Comparison of ENCODE assay signal across 30 cellular contexts in the genomic region with DNA sequence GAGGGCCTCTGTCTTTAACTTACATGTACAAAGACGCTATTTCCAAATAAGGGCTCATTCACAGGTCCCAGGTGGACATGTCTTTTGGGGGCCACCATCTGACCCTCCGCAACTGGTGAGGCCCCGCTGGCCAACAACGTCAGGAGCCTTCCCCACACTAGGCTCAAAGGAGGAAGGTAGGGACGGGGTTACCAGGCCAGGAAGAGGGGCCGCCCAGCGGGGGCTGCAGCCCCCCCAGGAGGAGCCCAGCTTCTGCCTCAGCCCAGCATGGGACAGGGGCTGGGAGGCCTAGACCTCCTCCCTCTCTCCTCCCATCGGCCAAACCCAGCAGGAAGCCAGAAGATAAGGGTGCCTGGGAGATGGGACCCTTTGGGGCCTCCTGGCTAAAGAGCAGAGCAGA.
"Had no signal": no experiment of that assay in that cellular context is flagged by ENCODE, and none has a peak within 500 bp of the region (broad histone marks: within the 10 kb centered on the region; RNA-seq: fewer than 3 reads in every experiment).

No MANE protein-coding gene starts in this region.

- H3K9me3 ChIP-seq: ascending aorta, breast epithelium, esophagus squamous epithelium, gastroesophageal sphincter had no signal

- H3K4me3 Mint-ChIP-seq: activated CD4-positive, alpha-beta memory T cell treated with anti-CD3 and anti-CD28 coated beads for 36 hours; activated CD4-positive, alpha-beta T cell treated with anti-CD3 and anti-CD28 coated beads for 36 hours; activated CD4-positive, alpha-beta T cell treated with anti-CD3 and anti-CD28 coated beads, Interleukin-2, amount 10 ng/mL, durations not matched to agents 24 days and 14 days; activated CD8-positive, alpha-beta memory T cell treated with anti-CD3 and anti-CD28 coated beads, Interleukin-2, amount 10 ng/mL, durations not matched to agents 7 days and 5 days; activated CD8-positive, alpha-beta T cell treated with anti-CD3 and anti-CD28 coated beads, Interleukin-2, amount 10 ng/mL, durations not matched to agents 7 days and 5 days; activated naive CD4-positive, alpha-beta T cell treated with anti-CD3 and anti-CD28 coated beads, Interleukin-2, amount 10 ng/mL, durations not matched to agents 7 days and 5 days; activated naive CD8-positive, alpha-beta T cell treated with anti-CD3 and anti-CD28 coated beads, Interleukin-2, amount 10 ng/mL, durations not matched to agents 7 days and 5 days; activated T-helper 1 cell treated with anti-CD3 and anti-CD28 coated beads, Interleukin-12 subunit alpha, Interleukin-12 subunit beta, Interleukin-2, Interleukin-4 antibody, amounts not matched to agents 30 ng/mL and 10 ng/mL and 1 ng/mL, durations not matched to agents 14 hours and 24 hours and 36 hours; brain; central memory CD8-positive, alpha-beta T cell had no signal

- H3K36me3 ChIP-seq: ascending aorta, breast epithelium, cardiac muscle cell, esophagus squamous epithelium, gastroesophageal sphincter had no signal

- H3K4me3 ChIP-seq: ascending aorta, breast epithelium, cardiac muscle cell, esophagus squamous epithelium, gastroesophageal sphincter had no signal

- H3K4me1 ChIP-seq: ascending aorta, breast epithelium, esophagus squamous epithelium, gastroesophageal sphincter had no signal

- H3K27ac Mint-ChIP-seq: activated CD4-positive, alpha-beta memory T cell treated with anti-CD3 and anti-CD28 coated beads for 36 hours; activated CD4-positive, alpha-beta T cell treated with anti-CD3 and anti-CD28 coated beads for 36 hours; activated CD4-positive, alpha-beta T cell treated with anti-CD3 and anti-CD28 coated beads, Interleukin-2, amount 10 ng/mL, durations not matched to agents 24 days and 14 days; activated CD8-positive, alpha-beta memory T cell treated with anti-CD3 and anti-CD28 coated beads, Interleukin-2, amount 10 ng/mL, durations not matched to agents 7 days and 5 days; activated CD8-positive, alpha-beta T cell treated with anti-CD3 and anti-CD28 coated beads, Interleukin-2, amount 10 ng/mL, durations not matched to agents 7 days and 5 days; activated naive CD4-positive, alpha-beta T cell treated with anti-CD3 and anti-CD28 coated beads, Interleukin-2, amount 10 ng/mL, durations not matched to agents 7 days and 5 days; activated naive CD4-positive, alpha-beta T cell treated with anti-CD3 and anti-CD28 coated beads, Interleukin-2, amount 50 U/mL, for 72 hours; activated naive CD8-positive, alpha-beta T cell treated with anti-CD3 and anti-CD28 coated beads, Interleukin-2, amount 10 ng/mL, durations not matched to agents 7 days and 5 days; activated T-helper 1 cell treated with anti-CD3 and anti-CD28 coated beads, Interleukin-12 subunit alpha, Interleukin-12 subunit beta, Interleukin-2, Interleukin-4 antibody, amounts not matched to agents 30 ng/mL and 10 ng/mL and 1 ng/mL, durations not matched to agents 14 hours and 24 hours and 36 hours; activated T-helper 2 cell treated with anti-CD3 and anti-CD28 coated beads, Interferon-gamma antibody, Interleukin-2, Interleukin-4, amounts not matched to agents 10 μg/mL and 5 μg/mL and 100 μg/mL, durations not matched to agents 14 hours and 24 hours and 36 hours had no signal

- H3K27ac ChIP-seq: ascending aorta, breast epithelium, cardiac muscle cell, epithelial cell of prostate, esophagus squamous epithelium, gastroesophageal sphincter had no signal

- H3K4me1 Mint-ChIP-seq: activated CD4-positive, alpha-beta T cell treated with anti-CD3 and anti-CD28 coated beads for 36 hours; activated CD4-positive, alpha-beta T cell treated with anti-CD3 and anti-CD28 coated beads, Interleukin-2, amount 10 ng/mL, durations not matched to agents 24 days and 14 days; activated CD8-positive, alpha-beta memory T cell treated with anti-CD3 and anti-CD28 coated beads, Interleukin-2, amount 10 ng/mL, durations not matched to agents 7 days and 5 days; activated naive CD4-positive, alpha-beta T cell treated with anti-CD3 and anti-CD28 coated beads, Interleukin-2, amount 10 ng/mL, durations not matched to agents 7 days and 5 days; activated naive CD8-positive, alpha-beta T cell treated with anti-CD3 and anti-CD28 coated beads, Interleukin-2, amount 10 ng/mL, durations not matched to agents 7 days and 5 days; brain; central memory CD8-positive, alpha-beta T cell had no signal

- DNase-seq: activated CD4-positive, alpha-beta memory T cell treated with anti-CD3 and anti-CD28 coated beads for 36 hours; activated CD4-positive, alpha-beta T cell treated with anti-CD3 and anti-CD28 coated beads for 36 hours; activated CD4-positive, alpha-beta T cell treated with anti-CD3 and anti-CD28 coated beads, Interleukin-2, amount 10 ng/mL, durations not matched to agents 24 days and 14 days; activated CD4-positive, CD25-positive, alpha-beta regulatory T cell; activated CD4-positive, CD25-positive, alpha-beta regulatory T cell treated with anti-CD3 and anti-CD28 coated beads, Interleukin-2, amount 50 U/mL, for 72 hours; activated CD8-positive, alpha-beta memory T cell treated with anti-CD3 and anti-CD28 coated beads, Interleukin-2, amount 10 ng/mL, durations not matched to agents 7 days and 5 days; activated CD8-positive, alpha-beta memory T cell treated with anti-CD3 and anti-CD28 coated beads, Interleukin-2, amount 50 U/mL, for 4 hours; activated CD8-positive, alpha-beta T cell treated with anti-CD3 and anti-CD28 coated beads, Interleukin-2, amount 10 ng/mL, durations not matched to agents 7 days and 5 days; activated effector memory CD4-positive, alpha-beta T cell treated with anti-CD3 and anti-CD28 coated beads, Interleukin-2, amount 50 U/mL, for 16 hours; activated naive CD4-positive, alpha-beta T cell; activated naive CD4-positive, alpha-beta T cell treated with anti-CD3 and anti-CD28 coated beads, Interleukin-2, amount 10 ng/mL, durations not matched to agents 7 days and 5 days; activated T-cell treated with anti-CD3 and anti-CD28 coated beads, Interleukin-2, amount 50 U/mL, for 1 hour; activated T-cell treated with anti-CD3 and anti-CD28 coated beads, Interleukin-2, amount 50 U/mL, for 48 hours; cortex of kidney; dermis blood vessel endothelial cell; effector CD8-positive, alpha-beta T cell; esophagus squamous epithelium; foreskin melanocyte; T-helper 2 cell had no signal

- H3K27me3 Mint-ChIP-seq: activated CD4-positive, alpha-beta memory T cell treated with anti-CD3 and anti-CD28 coated beads for 36 hours; activated CD4-positive, alpha-beta T cell treated with anti-CD3 and anti-CD28 coated beads for 36 hours; activated CD4-positive, alpha-beta T cell treated with anti-CD3 and anti-CD28 coated beads, Interleukin-2, amount 10 ng/mL, durations not matched to agents 24 days and 14 days; activated CD8-positive, alpha-beta memory T cell treated with anti-CD3 and anti-CD28 coated beads, Interleukin-2, amount 10 ng/mL, durations not matched to agents 7 days and 5 days; activated naive CD4-positive, alpha-beta T cell treated with anti-CD3 and anti-CD28 coated beads, Interleukin-2, amount 10 ng/mL, durations not matched to agents 7 days and 5 days; brain; central memory CD8-positive, alpha-beta T cell had no signal

- H3K27me3 ChIP-seq: ascending aorta, cardiac muscle cell had no signal

- ATAC-seq: activated CD4-positive, alpha-beta T cell treated with anti-CD3 and anti-CD28 coated beads for 36 hours; activated CD8-positive, alpha-beta memory T cell treated with anti-CD3 and anti-CD28 coated beads, Interleukin-2, amount 10 ng/mL, durations not matched to agents 7 days and 5 days; activated CD8-positive, alpha-beta T cell treated with anti-CD3 and anti-CD28 coated beads, Interleukin-2, amount 10 ng/mL, durations not matched to agents 7 days and 5 days; activated naive CD4-positive, alpha-beta T cell treated with anti-CD3 and anti-CD28 coated beads, Interleukin-2, amount 50 U/mL, for 72 hours; gastroesophageal sphincter had no signal

- H3K9me3 Mint-ChIP-seq: activated CD4-positive, alpha-beta memory T cell treated with anti-CD3 and anti-CD28 coated beads for 36 hours; activated CD4-positive, alpha-beta T cell treated with anti-CD3 and anti-CD28 coated beads, Interleukin-2, amount 10 ng/mL, durations not matched to agents 24 days and 14 days; activated naive CD4-positive, alpha-beta T cell treated with anti-CD3 and anti-CD28 coated beads, Interleukin-2, amount 10 ng/mL, durations not matched to agents 7 days and 5 days; activated naive CD4-positive, alpha-beta T cell treated with anti-CD3 and anti-CD28 coated beads, Interleukin-2, amount 50 U/mL, for 72 hours; activated naive CD8-positive, alpha-beta T cell treated with anti-CD3 and anti-CD28 coated beads, Interleukin-2, amount 10 ng/mL, durations not matched to agents 7 days and 5 days; activated T-helper 1 cell treated with anti-CD3 and anti-CD28 coated beads, Interleukin-12 subunit alpha, Interleukin-12 subunit beta, Interleukin-2, Interleukin-4 antibody, amounts not matched to agents 30 ng/mL and 10 ng/mL and 1 ng/mL, durations not matched to agents 14 hours and 24 hours and 36 hours; activated T-helper 2 cell treated with anti-CD3 and anti-CD28 coated beads, Interferon-gamma antibody, Interleukin-2, Interleukin-4, amounts not matched to agents 10 μg/mL and 5 μg/mL and 100 μg/mL, durations not matched to agents 14 hours and 24 hours and 36 hours; central memory CD8-positive, alpha-beta T cell had no signal

- H3K36me3 Mint-ChIP-seq: activated CD4-positive, alpha-beta memory T cell treated with anti-CD3 and anti-CD28 coated beads for 36 hours; activated CD8-positive, alpha-beta memory T cell treated with anti-CD3 and anti-CD28 coated beads, Interleukin-2, amount 10 ng/mL, durations not matched to agents 7 days and 5 days; activated naive CD4-positive, alpha-beta T cell treated with anti-CD3 and anti-CD28 coated beads, Interleukin-2, amount 10 ng/mL, durations not matched to agents 7 days and 5 days; activated naive CD4-positive, alpha-beta T cell treated with anti-CD3 and anti-CD28 coated beads, Interleukin-2, amount 50 U/mL, for 72 hours; activated naive CD8-positive, alpha-beta T cell treated with anti-CD3 and anti-CD28 coated beads, Interleukin-2, amount 10 ng/mL, durations not matched to agents 7 days and 5 days had no signal
